8 cellular contexts compared by ENCODE assay signal in the genomic region with DNA sequence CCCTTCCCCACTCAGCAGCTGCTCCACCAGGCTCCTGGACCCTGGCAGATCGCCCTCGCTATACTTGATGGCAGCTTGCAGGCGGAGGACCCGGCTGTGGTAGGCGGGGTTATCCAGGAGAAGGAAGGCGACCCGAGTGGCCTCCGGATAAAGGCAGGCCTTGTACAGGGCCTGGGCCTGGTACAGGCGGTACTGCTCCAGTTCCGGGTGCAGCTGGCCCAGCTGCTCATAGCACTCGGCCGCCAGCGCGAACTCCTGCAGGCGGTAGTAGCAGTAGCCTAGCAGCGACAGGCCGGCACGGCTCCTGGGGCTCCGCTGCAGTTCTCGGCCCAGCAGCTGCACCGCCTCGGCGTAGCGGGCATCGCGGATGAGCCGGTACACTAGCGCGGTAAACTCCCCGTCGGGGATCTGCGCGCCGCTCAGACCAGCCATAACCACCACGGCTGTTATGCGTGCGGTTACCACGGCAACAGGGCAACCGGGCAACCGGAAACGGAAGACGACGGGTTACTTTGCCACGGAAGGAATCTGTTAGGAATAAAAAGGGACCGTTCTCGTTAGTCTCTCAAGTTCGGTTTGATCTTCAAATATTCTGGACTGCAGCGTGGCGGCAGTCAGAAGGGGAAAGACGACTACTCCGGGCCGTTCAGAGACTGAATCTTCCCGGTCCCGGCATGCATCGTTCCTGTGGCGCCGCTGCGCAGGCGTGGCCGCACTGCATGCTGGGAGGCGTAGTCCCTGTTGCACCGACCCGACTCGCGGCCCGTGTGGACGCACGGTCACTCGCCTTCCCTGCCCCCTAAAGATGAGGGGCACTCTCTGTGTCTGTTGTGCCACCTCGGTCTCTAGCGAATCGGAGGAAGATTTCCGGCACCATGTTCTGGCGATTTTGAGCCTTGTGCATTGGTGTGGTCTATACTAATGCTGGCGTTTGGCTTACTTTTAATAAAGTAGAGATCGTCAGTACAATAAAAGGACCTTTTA.
DNase-seq lines count a peak whose midpoint lies in the region; ATAC-seq and TF ChIP-seq lines count a peak whose summit lies in the region.

No MANE protein-coding gene starts in this region.

- TF ChIP-seq POLR2A in adrenal gland (IDR thresholded peaks at IDR 0.05), result peak; percentile 20 to 25

- H3K9me3 Mint-ChIP-seq in type B pancreatic cell, result no peaks in the 10 kb centered on the region

- peak; percentile 81 to 98 (median 97) for DNase-seq in NCI-H1417 (lab: John Stamatoyannopoulos, UW)
- DNase-seq in SW480 (ENCODE audit: low spot score), result peak; percentile 80
- DNase-seq in adrenal gland, result peak; percentile 91 to 97 (median 93)
- peak; percentile 90 to 93 for DNase-seq in heart right ventricle
- peak; percentile 94 for DNase-seq in pons (ENCODE audit: low spot score)
- DNase-seq in type B pancreatic cell (ENCODE audit: extremely low spot score, unreplicated experiment), result peak; percentile 90

- peak overlapping the region; percentile 98 for H3K27ac Mint-ChIP-seq in type B pancreatic cell

- H3K4me3 ChIP-seq in GM12875 (ENCODE audit: low read depth, low read length) (peak overlapping the region; percentile 61), adrenal gland (peak overlapping the region; percentile 10 to 80 (median 73)), heart right ventricle (peak overlapping the region; percentile 25 to 97 (median 75))

- intact Hi-C loops in adrenal gland (cut with DNase I) (no loop called here), heart right ventricle (cut with DNase I) (loop anchor here in 3 of 10 donors (5.0 kb wide), 2 partner anchors 66 to 71 kb away; a partner anchor contains a TSS)

- no peak for TF ChIP-seq CTCF in GM12875 (IDR thresholded peaks at IDR 0.05; ENCODE audit: borderline replicate concordance, insufficient read depth, low read depth, low read length)
- TF ChIP-seq CTCF in adrenal gland (IDR thresholded peaks at IDR 0.05), result no peak
- no peak for TF ChIP-seq CTCF in heart right ventricle (IDR thresholded peaks at IDR 0.05)
- no peak for TF ChIP-seq CTCF in type B pancreatic cell (conservative IDR thresholded peaks at IDR 0.05)

- peak overlapping the region; percentile 73 to 98 (median 83) for H3K27ac ChIP-seq in adrenal gland
- H3K27ac ChIP-seq in heart right ventricle, result peak overlapping the region; percentile 91 to 100 (median 96)

- peaks cover 0 to 9% of the 10 kb centered on the region in 2 donors for H3K4me1 ChIP-seq in adrenal gland (replicated peaks in 1 of 2)
- H3K4me1 ChIP-seq in heart right ventricle, result peaks cover 3 to 33% (median 11%) of the 10 kb centered on the region in 9 donors

- peaks cover 16% of the 10 kb centered on the region for H3K4me1 Mint-ChIP-seq in type B pancreatic cell (ENCODE audit: unreplicated experiment)

- WGBS in adrenal gland, 4 donors, result 3 to 10% (median 6%) methylated on average over 20 to 76 of the region's 76 CpGs
- WGBS in heart right ventricle, 2 donors, result 1 to 3% methylated on average over 75 to 76 of the region's 76 CpGs

- no peaks in the 10 kb centered on the region for H3K36me3 ChIP-seq in adrenal gland (replicated peaks in 1 of 2)
- H3K36me3 ChIP-seq in heart right ventricle, result no peaks in the 10 kb centered on the region

- H3K9me3 ChIP-seq in adrenal gland (replicated peaks in 1 of 3) (no peaks in the 10 kb centered on the region), heart right ventricle (no peaks in the 10 kb centered on the region)

- H3K27me3 Mint-ChIP-seq in type B pancreatic cell, result no peaks in the 10 kb centered on the region

- ATAC-seq in HG02759 (IDR thresholded peaks at IDR 0.05; ENCODE audit: unreplicated experiment), result peak; percentile 98
- ATAC-seq in heart right ventricle, result peak; percentile 97 to 99 (median 98)

- H3K4me3 Mint-ChIP-seq in type B pancreatic cell, result peak overlapping the region; percentile 97

- H3K36me3 Mint-ChIP-seq in type B pancreatic cell, result peaks cover 4% of the 10 kb centered on the region

- H3K27me3 ChIP-seq in adrenal gland, result no peaks in the 10 kb centered on the region
- no peaks in the 10 kb centered on the region for H3K27me3 ChIP-seq in heart right ventricle

Comparison
In these comparisons a context has a peak if more than half of its experiments do, and no peak if none do; other contexts are left out.
1. Peak in every context shown above with its lines: DNase-seq, ATAC-seq, H3K4me3 ChIP-seq and H3K27ac ChIP-seq.